Comparison of ENCODE assay signal across 26 cellular contexts in genomic region chr17:50728881-50729765, GRCh38. TPM values are rescaled to one million over a fixed set of nuclear protein-coding genes. Genes with fewer than 3 reads are reported as not detected.
DNase-seq lines count a peak whose midpoint lies in the region; ATAC-seq, FAIRE-seq and TF ChIP-seq lines count a peak whose summit lies in the region.
"Had no signal": no experiment of that assay in that cellular context is flagged by ENCODE, and none has a peak within 500 bp of the region (broad histone marks: within the 10 kb centered on the region; RNA-seq: fewer than 3 reads in every experiment).

No MANE protein-coding gene starts in this region.

- no peak for TF ChIP-seq CTCF in A549 (IDR thresholded peaks at IDR 0.05)
- no peak for TF ChIP-seq CTCF in RWPE1 (conservative IDR thresholded peaks at IDR 0.05; ENCODE audit: low read depth)

- H3K4me3 ChIP-seq in A549: no peak overlapping the region

- no peak for TF ChIP-seq RAD21 in A549 (conservative IDR thresholded peaks at IDR 0.05 in 1 of 2, IDR thresholded peaks at IDR 0.05 in 1 of 2)

- H3K4me1 Mint-ChIP-seq in activated CD4-positive, alpha-beta T cell treated with anti-CD3 and anti-CD28 coated beads, Interleukin-2, amount 10 ng/mL, durations not matched to agents 24 days and 14 days: peaks cover 30% of the 10 kb centered on the region
- peaks cover 44 to 50% of the 10 kb centered on the region in 2 donors for H3K4me1 Mint-ChIP-seq in effector memory CD8-positive, alpha-beta T cell (ENCODE audit: low read depth in 2 of 2)

- H3K4me1 ChIP-seq in A549: peaks cover 66% of the 10 kb centered on the region

- ATAC-seq in A549: peak; percentile 12 to 23; a peak in 1 of 6 replicates
- ATAC-seq in effector memory CD8-positive, alpha-beta T cell (replicated peaks): no peak
- ATAC-seq: sciatic nerve had no signal

- peaks cover 14% of the 10 kb centered on the region for H3K36me3 Mint-ChIP-seq in activated CD4-positive, alpha-beta T cell treated with anti-CD3 and anti-CD28 coated beads, Interleukin-2, amount 10 ng/mL, durations not matched to agents 24 days and 14 days (ENCODE audit: low read depth)
- peaks cover 26% of the 10 kb centered on the region for H3K36me3 Mint-ChIP-seq in effector memory CD8-positive, alpha-beta T cell (ENCODE audit: insufficient read depth)

- no peak for TF ChIP-seq POLR2A in A549 (IDR thresholded peaks at IDR 0.05; ENCODE audit: low read length)

- no peaks in the 10 kb centered on the region for H3K9me3 ChIP-seq in A549

- DNase-seq in activated CD4-positive, alpha-beta T cell treated with anti-CD3 and anti-CD28 coated beads, Interleukin-2, amount 10 ng/mL, durations not matched to agents 24 days and 14 days: peak; percentile 53
- DNase-seq in activated CD4-positive, alpha-beta T cell treated with anti-CD3 and anti-CD28 coated beads for 48 hours: no peak
- no peak for DNase-seq in A549 (ENCODE audit: low read depth in 1 of 2, low spot score in 1 of 2)
- DNase-seq in RWPE1 (ENCODE audit: low spot score): no peak
- DNase-seq in effector memory CD8-positive, alpha-beta T cell: no peak
- no peak for DNase-seq in SIG-M5 (lab: John Stamatoyannopoulos, UW)
- no peak for DNase-seq in NCI-H128 (lab: John Stamatoyannopoulos, UW; ENCODE audit: unreplicated experiment)
- no peak for DNase-seq in NCI-H2196 treated with DMSO at 0.1 percent for 48 hours (lab: John Stamatoyannopoulos, UW; ENCODE audit: unreplicated experiment)
- DNase-seq: activated CD4-positive, alpha-beta T cell treated with anti-CD3 and anti-CD28 coated beads, Interleukin-2, amount 50 U/mL, for 48 hours; amniotic stem cell; DND-41; head of caudate nucleus; NCI-H1092 treated with DMSO at 0.1 percent for 48 hours; NCI-H2029 treated with DMSO at 0.1 percent for 48 hours; substantia nigra; T-helper 2 cell had no signal

- no peaks in the 10 kb centered on the region for H3K9me3 Mint-ChIP-seq in activated CD4-positive, alpha-beta T cell treated with anti-CD3 and anti-CD28 coated beads, Interleukin-2, amount 10 ng/mL, durations not matched to agents 24 days and 14 days
- H3K9me3 Mint-ChIP-seq in effector memory CD8-positive, alpha-beta T cell: no peaks in the 10 kb centered on the region
- H3K9me3 Mint-ChIP-seq: nephron had no signal

- H3K27ac Mint-ChIP-seq in activated CD4-positive, alpha-beta T cell treated with anti-CD3 and anti-CD28 coated beads, Interleukin-2, amount 10 ng/mL, durations not matched to agents 24 days and 14 days: peak overlapping the region; percentile 62
- H3K27ac Mint-ChIP-seq in effector memory CD8-positive, alpha-beta T cell: no peak overlapping the region

- intact Hi-C loops in activated CD4-positive, alpha-beta T cell treated with anti-CD3 and anti-CD28 coated beads, Interleukin-2, amount 10 ng/mL, durations not matched to agents 24 days and 14 days (cut with micrococcal nuclease): no loop called here

- FAIRE-seq in A549 (lab: Jason Lieb, UNC): no peak
- FAIRE-seq: A204.1, bronchial epithelial cell, GM12892, GM19239 had no signal

- no peaks in the 10 kb centered on the region for H3K27me3 Mint-ChIP-seq in activated CD4-positive, alpha-beta T cell treated with anti-CD3 and anti-CD28 coated beads, Interleukin-2, amount 10 ng/mL, durations not matched to agents 24 days and 14 days
- no peaks in the 10 kb centered on the region for H3K27me3 Mint-ChIP-seq in effector memory CD8-positive, alpha-beta T cell

- H3K27ac ChIP-seq in A549 (no peak overlapping the region), RWPE1 (peak overlapping the region; percentile 36; the same call in 1 of the 2 replicates)

- WGBS in A549 (ENCODE audit: missing lambda C conversion rate): 78% methylated on average over 5 of the region's 5 CpGs

- CTCF ChIA-PET in A549 (lab: Yijun Ruan, JAX): interaction anchor here (0.5 to 2.4 kb wide), 6 partner anchors 34 to 182 kb away, joined by 3 to 7 read pairs (median 4); partner anchors contain the start of gene SPATA20
- CTCF ChIA-PET in RWPE1 (lab: Yijun Ruan, JAX): no interaction called here

- H3K4me2 ChIP-seq in A549: peak overlapping the region; percentile 19; the same call in 1 of the 3 replicates

- H3K4me3 Mint-ChIP-seq in activated CD4-positive, alpha-beta T cell treated with anti-CD3 and anti-CD28 coated beads, Interleukin-2, amount 10 ng/mL, durations not matched to agents 24 days and 14 days: no peak overlapping the region
- peak overlapping the region; percentile 53 to 58 for H3K4me3 Mint-ChIP-seq in effector memory CD8-positive, alpha-beta T cell
- H3K4me3 Mint-ChIP-seq: nephron had no signal

- no peak for TF ChIP-seq EP300 in A549 (IDR thresholded peaks at IDR 0.05)

- POLR2A ChIA-PET in A549 (lab: Yijun Ruan, JAX) (interaction anchor here (2.0 to 2.7 kb wide), 2 partner anchors 10 kb away, joined by 6 to 9 read pairs; partner anchors contain the start of gene LUC7L3), RWPE1 (lab: Yijun Ruan, JAX; ENCODE audit: low non-redundant PET) (no interaction called here)

TF ChIP-seq in A549, 52 proteins besides CTCF, POLR2A, EP300 and RAD21:
- TF ChIP-seq FOSL2 (IDR thresholded peaks at IDR 0.05) (no peak), FOSL2 (CRISPR knock-in tag; IDR thresholded peaks at IDR 0.05) (no peak), ZC3H11A (IDR thresholded peaks at IDR 0.05) (no peak), CHD2 (IDR thresholded peaks at IDR 0.05; ENCODE audit: low read length, partially characterized antibody) (no peak), RARB (CRISPR knock-in tag; IDR thresholded peaks at IDR 0.05) (no peak), NR3C1 (IDR thresholded peaks at IDR 0.05) (no peak), HMGXB4 (CRISPR knock-in tag; IDR thresholded peaks at IDR 0.05; ENCODE audit: borderline replicate concordance) (no peak), RNF2 (IDR thresholded peaks at IDR 0.05; ENCODE audit: borderline replicate concordance, low read depth) (no peak), ZSCAN20 (CRISPR knock-in tag; IDR thresholded peaks at IDR 0.05) (no peak), ESRRA (IDR thresholded peaks at IDR 0.05; ENCODE audit: borderline replicate concordance, low read length) (no peak), FOXS1 (CRISPR knock-in tag; IDR thresholded peaks at IDR 0.05) (no peak), EHMT2 (IDR thresholded peaks at IDR 0.05; ENCODE audit: low read depth) (no peak), PBX3 (IDR thresholded peaks at IDR 0.05) (no peak), ZFP36 (IDR thresholded peaks at IDR 0.05; ENCODE audit: borderline replicate concordance, partially characterized antibody) (no peak), ZNF302 (CRISPR knock-in tag; IDR thresholded peaks at IDR 0.05) (no peak), MYC (IDR thresholded peaks at IDR 0.05; ENCODE audit: borderline replicate concordance, low read length) (no peak), PHF8 (IDR thresholded peaks at IDR 0.05; ENCODE audit: borderline replicate concordance, low read depth) (no peak)

RNA-seq across cellular contexts. Expression of gene LUC7L3, which starts 9.7 kb away (rescaled TPM):
- 125 and 133 TPM in 2 replicates for total RNA-seq in activated CD4-positive, alpha-beta T cell treated with anti-CD3 and anti-CD28 coated beads, Interleukin-2, amount 10 ng/mL, durations not matched to agents 24 days and 14 days
- polyA plus RNA-seq in A549 (2011; rRNA removed) (117 and 209 TPM in 2 replicates), A549 (2017; fragmentation: RNase III; extraction: RNeasy Plus Mini Kit Qiagen cat#74134 plus additional on column Dnase treatment) (165 to 211 TPM (median 207 TPM) in 3 replicates)
- polyA plus RNA-seq in A549 (2012; cell fraction: cytosol; rRNA removed): 49.5 and 58.7 TPM in 2 replicates
- polyA plus RNA-seq in A549 (2012; cell fraction: nucleus; rRNA removed): 125 and 135 TPM in 2 replicates
- 15.6 and 16.2 TPM in 2 replicates for polyA minus RNA-seq in A549 (2011; rRNA and poly(A)+ RNA removed)

RNA-seq across cellular contexts. Expression of gene ANKRD40, which starts 21.4 kb away (rescaled TPM):
- 47.7 and 49.8 TPM in 2 replicates for total RNA-seq in activated CD4-positive, alpha-beta T cell treated with anti-CD3 and anti-CD28 coated beads, Interleukin-2, amount 10 ng/mL, durations not matched to agents 24 days and 14 days
- polyA plus RNA-seq in A549 (2011; rRNA removed) (68.5 and 84.3 TPM in 2 replicates), A549 (2017; fragmentation: RNase III; extraction: RNeasy Plus Mini Kit Qiagen cat#74134 plus additional on column Dnase treatment) (44.2 to 55.2 TPM (median 50.1 TPM) in 3 replicates)
- 31.1 and 36.1 TPM in 2 replicates for polyA plus RNA-seq in A549 (2012; cell fraction: cytosol; rRNA removed)
- polyA plus RNA-seq in A549 (2012; cell fraction: nucleus; rRNA removed): 20.0 and 27.7 TPM in 2 replicates
- 31.0 and 37.0 TPM in 2 replicates for polyA minus RNA-seq in A549 (2011; rRNA and poly(A)+ RNA removed)

RNA-seq across cellular contexts. Expression of gene ANKRD40CL, which starts 38.2 kb away (rescaled TPM):
- total RNA-seq in activated CD4-positive, alpha-beta T cell treated with anti-CD3 and anti-CD28 coated beads, Interleukin-2, amount 10 ng/mL, durations not matched to agents 24 days and 14 days: not detected in 2 replicates
- polyA plus RNA-seq in A549 (2011; rRNA removed): 0.18 and 0.22 TPM in 2 replicates
- polyA plus RNA-seq in A549 (2012; cell fraction: cytosol; rRNA removed): not detected in 2 replicates
- not detected in 2 replicates for polyA plus RNA-seq in A549 (2012; cell fraction: nucleus; rRNA removed)
- 0.13 TPM in 1 of 3 replicates, not detected in the others for polyA plus RNA-seq in A549 (2017; fragmentation: RNase III; extraction: RNeasy Plus Mini Kit Qiagen cat#74134 plus additional on column Dnase treatment)
- 0.25 and 0.39 TPM in 2 replicates for polyA minus RNA-seq in A549 (2011; rRNA and poly(A)+ RNA removed)
- total RNA-seq: bronchial epithelial cell, LHCN-M2, sciatic nerve, SK-MEL-5, ureter had no signal
- polyA plus RNA-seq: BJ had no signal
